ENCODE assay signal across 8 cellular contexts in genomic region chr18:23515911-23516546, GRCh38. TPM values are rescaled to one million over a fixed set of nuclear protein-coding genes. Genes with fewer than 3 reads are reported as not detected.
DNase-seq lines count a peak whose midpoint lies in the region; ATAC-seq and TF ChIP-seq lines count a peak whose summit lies in the region.

No MANE protein-coding gene starts in this region.

- no peak for DNase-seq in AG04449 (ENCODE audit: low read depth, low spot score)
- DNase-seq in NCI-H345 treated with DMSO at 0.1 percent for 48 hours (lab: John Stamatoyannopoulos, UW; ENCODE audit: unreplicated experiment), result peak; percentile 65
- peak; percentile 60 to 67 for DNase-seq in activated CD4-positive, alpha-beta T cell treated with anti-CD3 and anti-CD28 coated beads for 24 hours (ENCODE audit: low read depth in 2 of 2)
- peak; percentile 30 to 58 for DNase-seq in cerebellar nuclear complex (lab: John Stamatoyannopoulos, UW)
- DNase-seq in left colon, result peak; percentile 64 to 80
- peak; percentile 59 to 72 for DNase-seq in stimulated activated CD4-positive, alpha-beta T cell treated with anti-CD3 and anti-CD28 coated beads, Interleukin-4, amount 100 ng/mL, for 4 hours

- CTCF ChIA-PET in AG04449 (lab: Yijun Ruan, JAX), result interaction anchor here (0.6 to 3.6 kb wide), 41 partner anchors 7 to 604 kb away, joined by 3 to 51 read pairs (median 5); partner anchors contain the start of genes NPC1 and RIOK3

- peak; percentile 93 for TF ChIP-seq CTCF in AG04449 (IDR thresholded peaks at IDR 0.05; ENCODE audit: insufficient read depth, low read length, missing control alignments)

- intact Hi-C loops in left colon (cut with DNase I, micrococcal nuclease), result no loop called here

- ATAC-seq in GM18867 (IDR thresholded peaks at IDR 0.05; ENCODE audit: unreplicated experiment) (peak; percentile 87), HG03108 (IDR thresholded peaks at IDR 0.05; ENCODE audit: unreplicated experiment) (peak; percentile 77), left colon (peak; percentile 97)

- no peak overlapping the region for H3K4me3 ChIP-seq in AG04449 (ENCODE audit: low read depth, low read length)

- POLR2A ChIA-PET in AG04449 (lab: Yijun Ruan, JAX), result no interaction called here

RNA-seq across cellular contexts. Expression of gene RMC1, which starts 12.7 kb away (rescaled TPM):
- total RNA-seq in left colon, result 10 to 100 TPM; 28.5 to 33.5 TPM
